ENCODE assay signal across 1 cellular context in the genomic region with DNA sequence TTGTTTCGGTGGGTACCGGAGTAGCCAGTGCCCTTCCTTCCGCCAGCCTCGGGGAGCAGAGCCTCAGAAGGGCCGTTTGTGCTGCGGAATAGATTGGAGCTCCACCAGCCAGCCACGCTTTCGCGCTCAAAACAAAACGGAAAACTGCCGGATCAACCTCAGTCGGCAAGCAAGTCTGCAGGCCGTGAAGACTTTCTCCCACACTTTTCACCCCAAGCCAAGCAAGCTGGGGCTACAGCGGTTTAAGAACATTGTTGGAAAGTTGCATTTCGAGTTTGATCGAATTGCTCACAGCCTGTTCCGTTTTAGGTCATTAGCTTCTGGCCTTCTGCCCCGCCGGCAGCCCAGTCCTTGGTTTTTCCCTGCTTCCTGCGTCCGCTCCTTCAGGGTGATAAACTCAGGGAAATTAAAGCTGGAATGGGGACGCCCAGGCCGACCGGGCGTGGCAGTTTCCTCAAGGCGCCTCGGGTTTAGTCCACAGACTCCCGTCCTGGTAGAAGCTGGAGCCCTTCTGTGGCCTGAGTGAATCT.
TF ChIP-seq lines count a peak whose summit lies in the region.

No MANE protein-coding gene starts in this region.

TF ChIP-seq in IMR-90, 13 proteins besides CTCF, POLR2A, EP300 and RAD21:
- no peak for TF ChIP-seq CEBPB (IDR thresholded peaks at IDR 0.05; ENCODE audit: low read depth, low read length)
- TF ChIP-seq RFX5 (IDR thresholded peaks at IDR 0.05; ENCODE audit: low read depth, low read length): no peak
- TF ChIP-seq, protein P1, sequence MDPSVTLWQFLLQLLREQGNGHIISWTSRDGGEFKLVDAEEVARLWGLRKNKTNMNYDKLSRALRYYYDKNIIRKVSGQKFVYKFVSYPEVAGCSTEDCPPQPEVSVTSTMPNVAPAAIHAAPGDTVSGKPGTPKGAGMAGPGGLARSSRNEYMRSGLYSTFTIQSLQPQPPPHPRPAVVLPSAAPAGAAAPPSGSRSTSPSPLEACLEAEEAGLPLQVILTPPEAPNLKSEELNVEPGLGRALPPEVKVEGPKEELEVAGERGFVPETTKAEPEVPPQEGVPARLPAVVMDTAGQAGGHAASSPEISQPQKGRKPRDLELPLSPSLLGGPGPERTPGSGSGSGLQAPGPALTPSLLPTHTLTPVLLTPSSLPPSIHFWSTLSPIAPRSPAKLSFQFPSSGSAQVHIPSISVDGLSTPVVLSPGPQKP (IDR thresholded peaks at IDR 0.05; ENCODE audit: borderline replicate concordance, low read depth, low read length): no peak
- no peak for TF ChIP-seq RCOR1 (IDR thresholded peaks at IDR 0.05; ENCODE audit: insufficient replicate concordance, low read length)
- no peak for TF ChIP-seq CHD1 (IDR thresholded peaks at IDR 0.05; ENCODE audit: low read depth, low read length)
- no peak for TF ChIP-seq FOS (IDR thresholded peaks at IDR 0.05; ENCODE audit: low read depth, low read length)
- no peak for TF ChIP-seq MXI1 (IDR thresholded peaks at IDR 0.05; ENCODE audit: borderline replicate concordance, low read depth, low read length)
- TF ChIP-seq BHLHE40 (IDR thresholded peaks at IDR 0.05; ENCODE audit: low read depth, low read length): no peak
- no peak for TF ChIP-seq MAZ (IDR thresholded peaks at IDR 0.05; ENCODE audit: borderline replicate concordance, low read depth, low read length)
- no peak for TF ChIP-seq MAFK (IDR thresholded peaks at IDR 0.05; ENCODE audit: low read depth, low read length)
- no peak for TF ChIP-seq SMC3 (IDR thresholded peaks at IDR 0.05; ENCODE audit: low read depth, low read length)
- TF ChIP-seq NFE2L2 (IDR thresholded peaks at IDR 0.05; ENCODE audit: low read depth, low read length): no peak
- TF ChIP-seq, protein P2, sequence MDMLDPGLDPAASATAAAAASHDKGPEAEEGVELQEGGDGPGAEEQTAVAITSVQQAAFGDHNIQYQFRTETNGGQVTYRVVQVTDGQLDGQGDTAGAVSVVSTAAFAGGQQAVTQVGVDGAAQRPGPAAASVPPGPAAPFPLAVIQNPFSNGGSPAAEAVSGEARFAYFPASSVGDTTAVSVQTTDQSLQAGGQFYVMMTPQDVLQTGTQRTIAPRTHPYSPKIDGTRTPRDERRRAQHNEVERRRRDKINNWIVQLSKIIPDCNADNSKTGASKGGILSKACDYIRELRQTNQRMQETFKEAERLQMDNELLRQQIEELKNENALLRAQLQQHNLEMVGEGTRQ (IDR thresholded peaks at IDR 0.05; ENCODE audit: low read depth, low read length): no peak
